15 cellular contexts compared by ENCODE assay signal in genomic region chr1:42914092-42914625, GRCh38.
"Had no signal": no experiment of that assay in that cellular context is flagged by ENCODE, and none has a peak within 500 bp of the region (broad histone marks: within the 10 kb centered on the region; RNA-seq: fewer than 3 reads in every experiment).

No MANE protein-coding gene starts in this region.

- H2AFZ ChIP-seq: parathyroid adenoma had no signal

- H3K9me3 Mint-ChIP-seq: stimulated activated naive CD8-positive, alpha-beta T cell treated with anti-CD3 and anti-CD28 coated beads, Interleukin-15, amount 100 ng/mL, for 72 hours had no signal

- H3K4me3 Mint-ChIP-seq: endodermal cell; naive thymus-derived CD4-positive, alpha-beta T cell; nephron progenitor cell; stimulated activated naive B cell treated with anti-CD40 and anti-IgM and Interleukin-4, amounts not matched to agents 10 μg/mL and 1 μg/mL and 100 μg/mL, for 72 hours; stimulated activated naive CD8-positive, alpha-beta T cell treated with anti-CD3 and anti-CD28 coated beads, Interleukin-15, amount 100 ng/mL, for 72 hours had no signal

- H3K27ac ChIP-seq: coronary artery, heart left ventricle, parathyroid adenoma, prostate gland, sigmoid colon, skin epidermis, testis, tibial nerve had no signal

- H3K27ac Mint-ChIP-seq: endodermal cell; naive thymus-derived CD4-positive, alpha-beta T cell; nephron progenitor cell; stimulated activated naive B cell treated with anti-CD40 and anti-IgM and Interleukin-4, amounts not matched to agents 10 μg/mL and 1 μg/mL and 100 μg/mL, for 72 hours had no signal

- H3K27me3 ChIP-seq: heart left ventricle, sigmoid colon, testis, tibial nerve had no signal

- H3K4me1 Mint-ChIP-seq: endodermal cell; nephron progenitor cell; stimulated activated naive CD8-positive, alpha-beta T cell treated with anti-CD3 and anti-CD28 coated beads, Interleukin-15, amount 100 ng/mL, for 72 hours had no signal

- H3K9ac ChIP-seq: parathyroid adenoma had no signal

- FAIRE-seq: endothelial cell of umbilical vein, frontal cortex had no signal

- H3K9me3 ChIP-seq: prostate gland, sigmoid colon, testis had no signal

- H3K27me3 Mint-ChIP-seq: stimulated activated naive B cell treated with anti-CD40 and anti-IgM and Interleukin-4, amounts not matched to agents 10 μg/mL and 1 μg/mL and 100 μg/mL, for 72 hours; stimulated activated naive CD8-positive, alpha-beta T cell treated with anti-CD3 and anti-CD28 coated beads, Interleukin-15, amount 100 ng/mL, for 72 hours had no signal

- H3K4me1 ChIP-seq: heart left ventricle, parathyroid adenoma, prostate gland, sigmoid colon, testis, tibial nerve had no signal

- H3K79me2 ChIP-seq: parathyroid adenoma had no signal

- DNase-seq: heart left ventricle, sigmoid colon had no signal

- H3K36me3 ChIP-seq: heart left ventricle, prostate gland, sigmoid colon, tibial nerve had no signal

- H3K4me3 ChIP-seq: coronary artery, heart left ventricle, prostate gland, sigmoid colon, skin epidermis, testis, tibial nerve had no signal
